Comparison of ENCODE assay signal across 34 cellular contexts in the genomic region with DNA sequence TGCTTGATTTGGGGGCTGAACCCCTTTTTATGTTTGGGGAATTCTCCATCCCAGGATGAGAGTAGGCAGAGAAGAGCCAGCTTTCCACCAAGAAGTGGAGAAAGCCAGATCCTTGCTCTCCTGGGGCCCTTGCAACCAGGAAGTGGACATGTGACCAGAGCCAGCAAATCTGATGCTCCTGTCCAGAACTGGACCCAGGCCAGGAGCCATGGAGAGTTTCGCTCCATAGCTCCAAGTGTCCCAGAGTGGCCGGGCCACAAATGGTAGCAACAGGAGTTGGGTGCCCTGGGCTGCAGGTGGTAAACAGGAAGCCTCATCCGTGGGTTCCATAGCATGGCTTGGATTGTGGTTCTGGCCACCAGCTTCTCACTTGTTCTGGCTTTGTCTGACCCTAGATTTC.
"Had no signal": no experiment of that assay in that cellular context is flagged by ENCODE, and none has a peak within 500 bp of the region (broad histone marks: within the 10 kb centered on the region; RNA-seq: fewer than 3 reads in every experiment).

No MANE protein-coding gene starts in this region.

- H3K9me3 ChIP-seq: adrenal gland, body of pancreas, breast epithelium had no signal

- ATAC-seq: activated CD8-positive, alpha-beta T cell treated with anti-CD3 and anti-CD28 coated beads for 36 hours; activated naive CD4-positive, alpha-beta T cell treated with anti-CD3 and anti-CD28 coated beads, Interleukin-2, amount 50 U/mL, for 72 hours; activated T-cell treated with anti-CD3 and anti-CD28 coated beads, Interleukin-2, amount 50 U/mL, for 4 hours; activated T-cell treated with anti-CD3 and anti-CD28 coated beads, Interleukin-2, amount 50 U/mL, for 72 hours; activated T-helper 17 cell treated with anti-CD3 and anti-CD28 coated beads, Interleukin-2, amount 50 U/mL, for 72 hours; body of pancreas had no signal

- FAIRE-seq: astrocyte, TTC549 had no signal

- H3K4me3 ChIP-seq: adrenal gland, body of pancreas, breast epithelium had no signal

- H3K27ac ChIP-seq: adrenal gland, body of pancreas, brain microvascular endothelial cell, breast epithelium, VCaP had no signal

- H3K27me3 ChIP-seq: body of pancreas, brain microvascular endothelial cell, breast epithelium had no signal

- DNase-seq: activated B cell treated with CpG ODN at 0.5 μM for 24 hours; activated CD4-positive, alpha-beta memory T cell treated with anti-CD3 and anti-CD28 coated beads for 36 hours; activated CD4-positive, alpha-beta T cell treated with anti-CD3 and anti-CD28 coated beads for 4 hours; activated CD4-positive, alpha-beta T cell treated with anti-CD3 and anti-CD28 coated beads, Interleukin-2, amount 10 ng/mL, durations not matched to agents 24 days and 14 days; activated CD4-positive, alpha-beta T cell treated with anti-CD3 and anti-CD28 coated beads, Interleukin-2, amount 50 U/mL, for 1 hour; activated CD4-positive, alpha-beta T cell treated with anti-CD3 and anti-CD28 coated beads, Interleukin-2, amount 50 U/mL, for 4 hours; activated CD4-positive, CD25-positive, alpha-beta regulatory T cell treated with anti-CD3 and anti-CD28 coated beads, Interleukin-2, amount 50 U/mL, for 72 hours; activated CD8-positive, alpha-beta memory T cell treated with anti-CD3 and anti-CD28 coated beads, Interleukin-2, amount 50 U/mL, for 4 hours; activated CD8-positive, alpha-beta T cell treated with anti-CD3 and anti-CD28 coated beads for 36 hours; activated effector memory CD4-positive, alpha-beta T cell treated with anti-CD3 and anti-CD28 coated beads, Interleukin-2, amount 50 U/mL, for 16 hours; activated gamma-delta T cell treated with Interleukin-2 at 50 U/mL for 16 hours; activated naive CD4-positive, alpha-beta T cell; activated naive CD4-positive, alpha-beta T cell treated with anti-CD3 and anti-CD28 coated beads for 36 hours; activated naive CD4-positive, alpha-beta T cell treated with anti-CD3 and anti-CD28 coated beads, Interleukin-2, amount 50 U/mL, for 16 hours; activated naive CD8-positive, alpha-beta T cell treated with anti-CD3 and anti-CD28 coated beads for 36 hours; activated T-cell treated with anti-CD3 and anti-CD28 coated beads for 4 hours; activated T-cell treated with anti-CD3 and anti-CD28 coated beads, Interleukin-2, amount 50 U/mL, for 1 hour; activated T-cell treated with anti-CD3 and anti-CD28 coated beads, Interleukin-2, amount 50 U/mL, for 4 hours; activated T-cell treated with anti-CD3 and anti-CD28 coated beads, Interleukin-2, amount 50 U/mL, for 72 hours; adrenal gland; amniotic stem cell; aorta; body of pancreas; brain microvascular endothelial cell; central memory CD4-positive, alpha-beta T cell; T-helper 1 cell; T-helper 2 cell; T-helper 9 cell had no signal

- H3K4me1 ChIP-seq: adrenal gland, body of pancreas, breast epithelium had no signal

- H3K36me3 ChIP-seq: adrenal gland, brain microvascular endothelial cell, breast epithelium had no signal
